ENCODE assay signal across 8 cellular contexts in genomic region chr20:23362392-23363256, GRCh38. TPM values are rescaled to one million over a fixed set of nuclear protein-coding genes. Genes with fewer than 3 reads are reported as not detected.
DNase-seq lines count a peak whose midpoint lies in the region; ATAC-seq, FAIRE-seq and TF ChIP-seq lines count a peak whose summit lies in the region.

No MANE protein-coding gene starts in this region.

- H3K9me3 ChIP-seq in Peyer's patch, result no peaks in the 10 kb centered on the region

- TF ChIP-seq POLR2A in GM12892 (IDR thresholded peaks at IDR 0.05; ENCODE audit: low read depth, low read length), result no peak
- no peak for TF ChIP-seq POLR2A in Peyer's patch (IDR thresholded peaks at IDR 0.05)

- H3K27ac ChIP-seq in Peyer's patch (peak overlapping the region; percentile 94 to 99 (median 96)), caudate nucleus (ENCODE audit: low read depth, low read length) (peak overlapping the region; percentile 79)

- peaks cover 0 to 11% (median 0%) of the 10 kb centered on the region in 3 donors for H3K36me3 ChIP-seq in Peyer's patch

- peak in 1 of 6 experiments; percentile 9 for TF ChIP-seq CTCF in Peyer's patch (IDR thresholded peaks at IDR 0.05)

- no peak for FAIRE-seq in GM12892 (lab: Jason Lieb, UNC)

- ATAC-seq in HG03045 (IDR thresholded peaks at IDR 0.05; ENCODE audit: unreplicated experiment), result peak; percentile 5
- ATAC-seq in stimulated activated naive CD8-positive, alpha-beta T cell treated with anti-CD3 and anti-CD28 coated beads, Interleukin-15, Interleukin-2, amounts not matched to agents 100 U/mL and 50 U/mL, for 24 hours, result no peak

- peak overlapping the region; percentile 75 to 95 (median 88) for H3K4me3 ChIP-seq in Peyer's patch

- no peaks in the 10 kb centered on the region for H3K27me3 ChIP-seq in Peyer's patch

- peaks cover 0 to 34% (median 14%) of the 10 kb centered on the region in 4 donors for H3K4me1 ChIP-seq in Peyer's patch

- DNase-seq in A172 (ENCODE audit: low spot score) (peak; percentile 25), GM12892 (ENCODE audit: insufficient read length) (peak; percentile 41), Peyer's patch (peak in 1 of 3 donors; percentile 39), caudate nucleus (lab: John Stamatoyannopoulos, UW) (peak in 17 of 61 donors; percentile 4 to 72 (median 40)), kidney glomerular epithelial cell (lab: John Stamatoyannopoulos, UW) (peak; percentile 25), glomerular visceral epithelial cell (ENCODE audit: extremely low spot score) (no peak)
- peak; percentile 35 for DNase-seq in stimulated activated naive CD8-positive, alpha-beta T cell treated with anti-CD3 and anti-CD28 coated beads, Interleukin-15, Interleukin-2, amounts not matched to agents 100 U/mL and 50 U/mL, for 24 hours

RNA-seq across cellular contexts. Expression of gene GZF1, which starts 0.6 kb away (rescaled TPM):
- total RNA-seq in A172 (2014; rRNA removed; shearing (Covaris generic)), result 18.7 and 22.7 TPM in 2 replicates
- polyA plus RNA-seq in GM12892 (2012; ENCODE audit: missing spikeins), result 6.3 TPM
- total RNA-seq in Peyer's patch, result 10 to 100 TPM in 1 of 4 donors, 1 to 10 TPM in 3; 5.8 to 14.5 (median 7.9) TPM

RNA-seq across cellular contexts. Expression of gene NXT1, which starts 12.0 kb away (rescaled TPM):
- total RNA-seq in A172 (2014; rRNA removed; shearing (Covaris generic)), result 77.4 and 102 TPM in 2 replicates
- polyA plus RNA-seq in GM12892 (2012; ENCODE audit: missing spikeins), result 23.7 TPM
- 10 to 100 TPM in 1 of 4 donors, 1 to 10 TPM in 3; 5.4 to 23.1 (median 7.9) TPM for total RNA-seq in Peyer's patch

RNA-seq across cellular contexts. Expression of gene NAPB, which starts 58.7 kb away (rescaled TPM):
- total RNA-seq in A172 (2014; rRNA removed; shearing (Covaris generic)), result 6.4 and 6.6 TPM in 2 replicates
- polyA plus RNA-seq in GM12892 (2012; ENCODE audit: missing spikeins), result 9.2 TPM
- total RNA-seq in Peyer's patch, result 10 to 100 TPM in 3 of 4 donors, 1 to 10 TPM in 1; 7.4 to 13.9 (median 11.9) TPM
